Comparison of ENCODE assay signal across 1 cellular context in the genomic region with DNA sequence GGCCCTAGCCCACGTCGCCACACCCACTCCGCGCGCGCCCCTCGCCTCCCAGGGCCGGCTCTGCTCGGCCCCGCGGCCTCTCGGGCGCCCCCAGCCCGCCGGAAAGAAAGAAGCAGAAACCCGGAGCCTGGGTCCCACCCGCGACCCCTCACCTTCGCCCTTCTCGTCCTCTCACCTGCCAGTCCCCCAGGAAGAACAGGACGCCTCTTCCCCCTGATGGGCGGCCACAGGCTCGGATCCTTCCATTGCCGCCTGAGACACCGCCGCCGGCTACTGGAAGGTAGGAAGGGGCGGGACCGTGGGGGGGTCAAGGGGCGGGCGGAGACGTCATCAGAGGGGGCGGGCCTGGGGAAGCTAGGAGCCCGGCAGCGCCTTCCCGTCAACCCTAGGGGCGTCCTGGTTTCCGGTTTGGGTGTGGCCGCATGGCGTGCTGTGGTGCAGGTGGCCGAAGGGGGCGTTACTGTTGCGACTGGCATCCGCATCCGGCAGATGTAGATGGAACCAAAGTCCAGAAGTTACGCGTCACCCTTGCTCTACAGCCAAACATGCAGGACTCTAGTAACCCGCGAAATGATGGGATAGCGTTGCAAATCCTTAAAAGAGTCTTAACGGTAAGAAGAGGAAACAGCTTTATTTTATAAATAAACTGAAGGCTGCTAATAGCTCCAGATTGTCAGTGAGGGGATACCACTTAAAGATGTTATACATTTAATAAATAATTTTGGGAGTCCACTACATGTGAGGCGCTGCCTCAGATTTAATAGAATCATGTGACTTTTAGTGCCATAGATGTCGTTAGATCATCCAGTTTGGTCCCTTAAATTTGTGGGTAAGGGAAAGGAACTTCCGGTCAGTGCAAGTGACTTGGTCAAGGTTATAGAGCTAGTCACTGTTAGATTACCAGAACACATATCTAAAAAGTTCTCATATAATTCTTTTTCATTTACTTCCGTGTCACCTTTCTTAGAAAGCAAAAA.
TF ChIP-seq lines count a peak whose summit lies in the region.

A gene (minus strand): TSS at position 282 of the 977 bp plus-strand sequence. CDS start 36 bp downstream, at position 246.

TF ChIP-seq in HepG2, 621 proteins besides CTCF, POLR2A, EP300 and RAD21 (continued from another document and continues in another):
- TF ChIP-seq ZNF510 (CRISPR knock-in tag; IDR thresholded peaks at IDR 0.05; ENCODE audit: low read depth): peak; percentile 60; the same call in 1 of the 2 replicates
- TF ChIP-seq, protein P1, sequence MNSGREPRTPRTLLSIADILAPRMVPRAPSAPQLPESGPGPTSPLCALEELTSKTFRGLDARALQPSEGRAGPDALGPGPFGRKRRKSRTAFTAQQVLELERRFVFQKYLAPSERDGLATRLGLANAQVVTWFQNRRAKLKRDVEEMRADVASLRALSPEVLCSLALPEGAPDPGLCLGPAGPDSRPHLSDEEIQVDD (CRISPR knock-in tag; IDR thresholded peaks at IDR 0.05; ENCODE audit: borderline replicate concordance): no peak
- no peak for TF ChIP-seq ZNF225 (CRISPR knock-in tag; IDR thresholded peaks at IDR 0.05)
- TF ChIP-seq, protein P2, sequence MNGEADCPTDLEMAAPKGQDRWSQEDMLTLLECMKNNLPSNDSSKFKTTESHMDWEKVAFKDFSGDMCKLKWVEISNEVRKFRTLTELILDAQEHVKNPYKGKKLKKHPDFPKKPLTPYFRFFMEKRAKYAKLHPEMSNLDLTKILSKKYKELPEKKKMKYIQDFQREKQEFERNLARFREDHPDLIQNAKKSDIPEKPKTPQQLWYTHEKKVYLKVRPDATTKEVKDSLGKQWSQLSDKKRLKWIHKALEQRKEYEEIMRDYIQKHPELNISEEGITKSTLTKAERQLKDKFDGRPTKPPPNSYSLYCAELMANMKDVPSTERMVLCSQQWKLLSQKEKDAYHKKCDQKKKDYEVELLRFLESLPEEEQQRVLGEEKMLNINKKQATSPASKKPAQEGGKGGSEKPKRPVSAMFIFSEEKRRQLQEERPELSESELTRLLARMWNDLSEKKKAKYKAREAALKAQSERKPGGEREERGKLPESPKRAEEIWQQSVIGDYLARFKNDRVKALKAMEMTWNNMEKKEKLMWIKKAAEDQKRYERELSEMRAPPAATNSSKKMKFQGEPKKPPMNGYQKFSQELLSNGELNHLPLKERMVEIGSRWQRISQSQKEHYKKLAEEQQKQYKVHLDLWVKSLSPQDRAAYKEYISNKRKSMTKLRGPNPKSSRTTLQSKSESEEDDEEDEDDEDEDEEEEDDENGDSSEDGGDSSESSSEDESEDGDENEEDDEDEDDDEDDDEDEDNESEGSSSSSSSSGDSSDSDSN (CRISPR knock-in tag; IDR thresholded peaks at IDR 0.05): no peak; the same call in none of the 2 replicates
- no peak for TF ChIP-seq SIX1 (CRISPR knock-in tag; IDR thresholded peaks at IDR 0.05; ENCODE audit: borderline replicate concordance)
- TF ChIP-seq, protein P3, sequence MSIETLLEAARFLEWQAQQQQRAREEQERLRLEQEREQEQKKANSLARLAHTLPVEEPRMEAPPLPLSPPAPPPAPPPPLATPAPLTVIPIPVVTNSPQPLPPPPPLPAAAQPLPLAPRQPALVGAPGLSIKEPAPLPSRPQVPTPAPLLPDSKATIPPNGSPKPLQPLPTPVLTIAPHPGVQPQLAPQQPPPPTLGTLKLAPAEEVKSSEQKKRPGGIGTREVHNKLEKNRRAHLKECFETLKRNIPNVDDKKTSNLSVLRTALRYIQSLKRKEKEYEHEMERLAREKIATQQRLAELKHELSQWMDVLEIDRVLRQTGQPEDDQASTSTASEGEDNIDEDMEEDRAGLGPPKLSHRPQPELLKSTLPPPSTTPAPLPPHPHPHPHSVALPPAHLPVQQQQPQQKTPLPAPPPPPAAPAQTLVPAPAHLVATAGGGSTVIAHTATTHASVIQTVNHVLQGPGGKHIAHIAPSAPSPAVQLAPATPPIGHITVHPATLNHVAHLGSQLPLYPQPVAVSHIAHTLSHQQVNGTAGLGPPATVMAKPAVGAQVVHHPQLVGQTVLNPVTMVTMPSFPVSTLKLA (IDR thresholded peaks at IDR 0.05): peak; percentile 90
- peak; percentile 60; the same call in 1 of the 2 replicates for TF ChIP-seq GATAD2A (CRISPR knock-in tag; IDR thresholded peaks at IDR 0.05)
- peak; percentile 55; the same call in 1 of the 2 replicates for TF ChIP-seq ZBTB20 (CRISPR knock-in tag; IDR thresholded peaks at IDR 0.05; ENCODE audit: borderline replicate concordance, low read depth)
- TF ChIP-seq, protein P4, sequence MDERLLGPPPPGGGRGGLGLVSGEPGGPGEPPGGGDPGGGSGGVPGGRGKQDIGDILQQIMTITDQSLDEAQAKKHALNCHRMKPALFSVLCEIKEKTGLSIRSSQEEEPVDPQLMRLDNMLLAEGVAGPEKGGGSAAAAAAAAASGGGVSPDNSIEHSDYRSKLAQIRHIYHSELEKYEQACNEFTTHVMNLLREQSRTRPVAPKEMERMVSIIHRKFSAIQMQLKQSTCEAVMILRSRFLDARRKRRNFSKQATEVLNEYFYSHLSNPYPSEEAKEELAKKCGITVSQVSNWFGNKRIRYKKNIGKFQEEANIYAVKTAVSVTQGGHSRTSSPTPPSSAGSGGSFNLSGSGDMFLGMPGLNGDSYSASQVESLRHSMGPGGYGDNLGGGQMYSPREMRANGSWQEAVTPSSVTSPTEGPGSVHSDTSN (CRISPR knock-in tag; IDR thresholded peaks at IDR 0.05): no peak
- TF ChIP-seq ZNF205 (CRISPR knock-in tag; IDR thresholded peaks at IDR 0.05): 0 out of 2 replicates have a peak, but pooled peaks have one; percentile 30
- 0 out of 2 replicates have a peak, but pooled peaks have one; percentile 17 for TF ChIP-seq SIX4 (CRISPR knock-in tag; IDR thresholded peaks at IDR 0.05)
- no peak for TF ChIP-seq KLF13 (CRISPR knock-in tag; IDR thresholded peaks at IDR 0.05)
- TF ChIP-seq, protein P5, sequence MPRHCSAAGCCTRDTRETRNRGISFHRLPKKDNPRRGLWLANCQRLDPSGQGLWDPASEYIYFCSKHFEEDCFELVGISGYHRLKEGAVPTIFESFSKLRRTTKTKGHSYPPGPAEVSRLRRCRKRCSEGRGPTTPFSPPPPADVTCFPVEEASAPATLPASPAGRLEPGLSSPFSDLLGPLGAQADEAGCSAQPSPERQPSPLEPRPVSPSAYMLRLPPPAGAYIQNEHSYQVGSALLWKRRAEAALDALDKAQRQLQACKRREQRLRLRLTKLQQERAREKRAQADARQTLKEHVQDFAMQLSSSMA (CRISPR knock-in tag; IDR thresholded peaks at IDR 0.05): 0 out of 2 replicates have a peak, but pooled peaks have one; percentile 40
- TF ChIP-seq PHF5A (CRISPR knock-in tag; IDR thresholded peaks at IDR 0.05; ENCODE audit: low read depth, unreplicated experiment): peak; percentile 43
- TF ChIP-seq, protein P6, sequence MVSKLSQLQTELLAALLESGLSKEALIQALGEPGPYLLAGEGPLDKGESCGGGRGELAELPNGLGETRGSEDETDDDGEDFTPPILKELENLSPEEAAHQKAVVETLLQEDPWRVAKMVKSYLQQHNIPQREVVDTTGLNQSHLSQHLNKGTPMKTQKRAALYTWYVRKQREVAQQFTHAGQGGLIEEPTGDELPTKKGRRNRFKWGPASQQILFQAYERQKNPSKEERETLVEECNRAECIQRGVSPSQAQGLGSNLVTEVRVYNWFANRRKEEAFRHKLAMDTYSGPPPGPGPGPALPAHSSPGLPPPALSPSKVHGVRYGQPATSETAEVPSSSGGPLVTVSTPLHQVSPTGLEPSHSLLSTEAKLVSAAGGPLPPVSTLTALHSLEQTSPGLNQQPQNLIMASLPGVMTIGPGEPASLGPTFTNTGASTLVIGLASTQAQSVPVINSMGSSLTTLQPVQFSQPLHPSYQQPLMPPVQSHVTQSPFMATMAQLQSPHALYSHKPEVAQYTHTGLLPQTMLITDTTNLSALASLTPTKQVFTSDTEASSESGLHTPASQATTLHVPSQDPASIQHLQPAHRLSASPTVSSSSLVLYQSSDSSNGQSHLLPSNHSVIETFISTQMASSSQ (IDR thresholded peaks at IDR 0.05; ENCODE audit: low read depth): no peak
- TF ChIP-seq, protein P6 (CRISPR knock-in tag; IDR thresholded peaks at IDR 0.05; ENCODE audit: borderline replicate concordance): peak; percentile 66; the same call in 1 of the 2 replicates
- no peak for TF ChIP-seq TBP (CRISPR knock-in tag; IDR thresholded peaks at IDR 0.05)
- TF ChIP-seq, protein P7, sequence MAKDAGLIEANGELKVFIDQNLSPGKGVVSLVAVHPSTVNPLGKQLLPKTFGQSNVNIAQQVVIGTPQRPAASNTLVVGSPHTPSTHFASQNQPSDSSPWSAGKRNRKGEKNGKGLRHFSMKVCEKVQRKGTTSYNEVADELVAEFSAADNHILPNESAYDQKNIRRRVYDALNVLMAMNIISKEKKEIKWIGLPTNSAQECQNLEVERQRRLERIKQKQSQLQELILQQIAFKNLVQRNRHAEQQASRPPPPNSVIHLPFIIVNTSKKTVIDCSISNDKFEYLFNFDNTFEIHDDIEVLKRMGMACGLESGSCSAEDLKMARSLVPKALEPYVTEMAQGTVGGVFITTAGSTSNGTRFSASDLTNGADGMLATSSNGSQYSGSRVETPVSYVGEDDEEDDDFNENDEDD (CRISPR knock-in tag; IDR thresholded peaks at IDR 0.05; ENCODE audit: borderline replicate concordance): peak; percentile 52
- TF ChIP-seq SP2 (CRISPR knock-in tag; IDR thresholded peaks at IDR 0.05): peak; percentile 73
- no peak; the same call in 1 of the 2 replicates for TF ChIP-seq TP53 (CRISPR knock-in tag; conservative IDR thresholded peaks at IDR 0.05)
- TF ChIP-seq RBAK (CRISPR knock-in tag; IDR thresholded peaks at IDR 0.05): no peak
- TF ChIP-seq NFYC (CRISPR knock-in tag; IDR thresholded peaks at IDR 0.05): peak; percentile 56
- TF ChIP-seq ZNF850 (CRISPR knock-in tag; conservative IDR thresholded peaks at IDR 0.05): no peak
- TF ChIP-seq PTBP1 (IDR thresholded peaks at IDR 0.05; ENCODE audit: low read depth, low read length, poor library complexity, severe bottlenecking): no peak
- TF ChIP-seq ZNF879 (CRISPR knock-in tag; IDR thresholded peaks at IDR 0.05): no peak
- 0 out of 2 replicates have a peak, but pooled peaks have one; percentile 52 for TF ChIP-seq MEIS2 (CRISPR knock-in tag; IDR thresholded peaks at IDR 0.05)
- TF ChIP-seq U2AF1 (optimal IDR thresholded peaks at IDR 0.05; ENCODE audit: low read depth, low read length): no peak
- peak; percentile 58; the same call in 1 of the 2 replicates for TF ChIP-seq NCOR1 (IDR thresholded peaks at IDR 0.05; ENCODE audit: borderline replicate concordance, low read length)
- TF ChIP-seq, protein P8, sequence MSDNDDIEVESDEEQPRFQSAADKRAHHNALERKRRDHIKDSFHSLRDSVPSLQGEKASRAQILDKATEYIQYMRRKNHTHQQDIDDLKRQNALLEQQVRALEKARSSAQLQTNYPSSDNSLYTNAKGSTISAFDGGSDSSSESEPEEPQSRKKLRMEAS (IDR thresholded peaks at IDR 0.05): peak; percentile 93
- peak; percentile 70; the same call in 1 of the 2 replicates for TF ChIP-seq ZSCAN21 (CRISPR knock-in tag; IDR thresholded peaks at IDR 0.05; ENCODE audit: borderline replicate concordance)
- 0 out of 2 replicates have a peak, but pooled peaks have one; percentile 46 for TF ChIP-seq ZNF816 (CRISPR knock-in tag; IDR thresholded peaks at IDR 0.05; ENCODE audit: borderline replicate concordance)
- TF ChIP-seq, protein P9, sequence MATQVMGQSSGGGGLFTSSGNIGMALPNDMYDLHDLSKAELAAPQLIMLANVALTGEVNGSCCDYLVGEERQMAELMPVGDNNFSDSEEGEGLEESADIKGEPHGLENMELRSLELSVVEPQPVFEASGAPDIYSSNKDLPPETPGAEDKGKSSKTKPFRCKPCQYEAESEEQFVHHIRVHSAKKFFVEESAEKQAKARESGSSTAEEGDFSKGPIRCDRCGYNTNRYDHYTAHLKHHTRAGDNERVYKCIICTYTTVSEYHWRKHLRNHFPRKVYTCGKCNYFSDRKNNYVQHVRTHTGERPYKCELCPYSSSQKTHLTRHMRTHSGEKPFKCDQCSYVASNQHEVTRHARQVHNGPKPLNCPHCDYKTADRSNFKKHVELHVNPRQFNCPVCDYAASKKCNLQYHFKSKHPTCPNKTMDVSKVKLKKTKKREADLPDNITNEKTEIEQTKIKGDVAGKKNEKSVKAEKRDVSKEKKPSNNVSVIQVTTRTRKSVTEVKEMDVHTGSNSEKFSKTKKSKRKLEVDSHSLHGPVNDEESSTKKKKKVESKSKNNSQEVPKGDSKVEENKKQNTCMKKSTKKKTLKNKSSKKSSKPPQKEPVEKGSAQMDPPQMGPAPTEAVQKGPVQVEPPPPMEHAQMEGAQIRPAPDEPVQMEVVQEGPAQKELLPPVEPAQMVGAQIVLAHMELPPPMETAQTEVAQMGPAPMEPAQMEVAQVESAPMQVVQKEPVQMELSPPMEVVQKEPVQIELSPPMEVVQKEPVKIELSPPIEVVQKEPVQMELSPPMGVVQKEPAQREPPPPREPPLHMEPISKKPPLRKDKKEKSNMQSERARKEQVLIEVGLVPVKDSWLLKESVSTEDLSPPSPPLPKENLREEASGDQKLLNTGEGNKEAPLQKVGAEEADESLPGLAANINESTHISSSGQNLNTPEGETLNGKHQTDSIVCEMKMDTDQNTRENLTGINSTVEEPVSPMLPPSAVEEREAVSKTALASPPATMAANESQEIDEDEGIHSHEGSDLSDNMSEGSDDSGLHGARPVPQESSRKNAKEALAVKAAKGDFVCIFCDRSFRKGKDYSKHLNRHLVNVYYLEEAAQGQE (IDR thresholded peaks at IDR 0.05; ENCODE audit: borderline replicate concordance in 1 of 2, low read depth in 1 of 2, low read length in 2 of 2): peak in 1 of 2 experiments; percentile 63; a peak in 1 of 4 replicates
- peak in 1 of 2 experiments; percentile 87; a peak in 2 of 4 replicates for TF ChIP-seq KLF16 (CRISPR knock-in tag; IDR thresholded peaks at IDR 0.05)
- TF ChIP-seq SIN3A (IDR thresholded peaks at IDR 0.05; ENCODE audit: borderline replicate concordance, low read depth, low read length): no peak; the same call in 1 of the 2 replicates
- TF ChIP-seq KAT7 (CRISPR knock-in tag; IDR thresholded peaks at IDR 0.05; ENCODE audit: borderline replicate concordance): peak; percentile 68; the same call in 1 of the 2 replicates
- TF ChIP-seq, protein P10, sequence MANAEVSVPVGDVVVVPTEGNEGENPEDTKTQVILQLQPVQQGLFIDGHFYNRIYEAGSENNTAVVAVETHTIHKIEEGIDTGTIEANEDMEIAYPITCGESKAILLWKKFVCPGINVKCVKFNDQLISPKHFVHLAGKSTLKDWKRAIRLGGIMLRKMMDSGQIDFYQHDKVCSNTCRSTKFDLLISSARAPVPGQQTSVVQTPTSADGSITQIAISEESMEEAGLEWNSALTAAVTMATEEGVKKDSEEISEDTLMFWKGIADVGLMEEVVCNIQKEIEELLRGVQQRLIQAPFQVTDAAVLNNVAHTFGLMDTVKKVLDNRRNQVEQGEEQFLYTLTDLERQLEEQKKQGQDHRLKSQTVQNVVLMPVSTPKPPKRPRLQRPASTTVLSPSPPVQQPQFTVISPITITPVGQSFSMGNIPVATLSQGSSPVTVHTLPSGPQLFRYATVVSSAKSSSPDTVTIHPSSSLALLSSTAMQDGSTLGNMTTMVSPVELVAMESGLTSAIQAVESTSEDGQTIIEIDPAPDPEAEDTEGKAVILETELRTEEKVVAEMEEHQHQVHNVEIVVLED (CRISPR knock-in tag; IDR thresholded peaks at IDR 0.05; ENCODE audit: borderline replicate concordance): peak; percentile 26; the same call in 1 of the 2 replicates
